In genomic region chr4:164383187-164384181, GRCh38 we compare ENCODE assay signal across 1 cellular context.
TF ChIP-seq lines count a peak whose summit lies in the region.

No MANE protein-coding gene starts in this region.

TF ChIP-seq in HEK293, 187 proteins besides CTCF, POLR2A, EP300 and RAD21 (continued from another document):
- TF ChIP-seq, protein P1, sequence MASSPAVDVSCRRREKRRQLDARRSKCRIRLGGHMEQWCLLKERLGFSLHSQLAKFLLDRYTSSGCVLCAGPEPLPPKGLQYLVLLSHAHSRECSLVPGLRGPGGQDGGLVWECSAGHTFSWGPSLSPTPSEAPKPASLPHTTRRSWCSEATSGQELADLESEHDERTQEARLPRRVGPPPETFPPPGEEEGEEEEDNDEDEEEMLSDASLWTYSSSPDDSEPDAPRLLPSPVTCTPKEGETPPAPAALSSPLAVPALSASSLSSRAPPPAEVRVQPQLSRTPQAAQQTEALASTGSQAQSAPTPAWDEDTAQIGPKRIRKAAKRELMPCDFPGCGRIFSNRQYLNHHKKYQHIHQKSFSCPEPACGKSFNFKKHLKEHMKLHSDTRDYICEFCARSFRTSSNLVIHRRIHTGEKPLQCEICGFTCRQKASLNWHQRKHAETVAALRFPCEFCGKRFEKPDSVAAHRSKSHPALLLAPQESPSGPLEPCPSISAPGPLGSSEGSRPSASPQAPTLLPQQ (tag by site-specific recombination; IDR thresholded peaks at IDR 0.05): peak; percentile 55; the same call in 1 of the 2 replicates
- no peak for TF ChIP-seq ZNF133 (tag by site-specific recombination; IDR thresholded peaks at IDR 0.05)
- TF ChIP-seq, protein P2, sequence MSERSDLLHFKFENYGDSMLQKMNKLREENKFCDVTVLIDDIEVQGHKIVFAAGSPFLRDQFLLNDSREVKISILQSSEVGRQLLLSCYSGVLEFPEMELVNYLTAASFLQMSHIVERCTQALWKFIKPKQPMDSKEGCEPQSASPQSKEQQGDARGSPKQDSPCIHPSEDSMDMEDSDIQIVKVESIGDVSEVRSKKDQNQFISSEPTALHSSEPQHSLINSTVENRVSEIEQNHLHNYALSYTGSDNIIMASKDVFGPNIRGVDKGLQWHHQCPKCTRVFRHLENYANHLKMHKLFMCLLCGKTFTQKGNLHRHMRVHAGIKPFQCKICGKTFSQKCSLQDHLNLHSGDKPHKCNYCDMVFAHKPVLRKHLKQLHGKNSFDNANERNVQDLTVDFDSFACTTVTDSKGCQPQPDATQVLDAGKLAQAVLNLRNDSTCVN (tag by site-specific recombination; optimal IDR thresholded peaks at IDR 0.05): peak; percentile 27
- TF ChIP-seq PRDM10 (tag by site-specific recombination; IDR thresholded peaks at IDR 0.05): peak; percentile 33; the same call in 1 of the 2 replicates
- TF ChIP-seq FEZF1 (tag by site-specific recombination; IDR thresholded peaks at IDR 0.05): no peak
